1 cellular context compared by ENCODE assay signal in the genomic region with DNA sequence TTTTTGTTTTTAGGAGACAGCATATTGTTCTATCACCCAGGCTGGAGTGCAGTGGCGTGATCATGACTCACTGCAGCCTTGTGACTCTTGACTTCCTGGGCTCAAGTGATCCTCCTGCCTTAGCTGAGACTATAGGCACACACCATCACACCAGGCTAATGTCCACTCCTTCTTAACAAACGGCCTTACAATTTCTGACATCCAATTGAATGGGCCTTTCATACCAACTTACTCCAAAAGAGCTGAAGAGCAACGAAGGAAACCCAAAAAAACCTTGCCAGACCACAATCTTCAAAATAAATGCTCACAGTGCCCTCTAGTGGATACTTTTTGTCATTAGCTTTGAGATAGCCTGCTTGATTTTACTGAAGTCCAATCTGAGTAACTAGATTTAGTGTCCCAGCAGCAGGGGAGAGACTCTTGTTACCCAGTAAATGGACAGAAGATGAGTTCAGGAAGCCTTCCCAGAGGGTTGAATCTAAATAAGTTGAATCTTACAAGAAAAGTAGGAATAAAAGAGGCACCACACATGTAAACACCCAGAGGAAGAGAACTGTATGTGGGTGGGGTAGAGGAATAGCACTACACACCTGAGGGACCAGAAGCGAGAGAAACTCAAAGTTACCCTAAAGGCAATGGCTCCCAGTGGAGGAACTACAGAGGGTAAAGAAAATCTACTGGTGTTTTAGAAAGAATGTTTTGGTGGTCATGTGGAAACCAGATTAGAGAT.
TF ChIP-seq lines count a peak whose summit lies in the region.

No MANE protein-coding gene starts in this region.

TF ChIP-seq in GM23338, 12 proteins besides CTCF, POLR2A, EP300 and RAD21 (continued from another document):
- TF ChIP-seq JUNB (IDR thresholded peaks at IDR 0.05; ENCODE audit: unreplicated experiment) (no peak), NANOG (IDR thresholded peaks at IDR 0.05; ENCODE audit: borderline replicate concordance) (no peak), ZNF331 (CRISPR knock-in tag; IDR thresholded peaks at IDR 0.05; ENCODE audit: low read depth) (no peak), EZH2phosphoT487 (IDR thresholded peaks at IDR 0.05; ENCODE audit: unreplicated experiment) (no peak), REST (IDR thresholded peaks at IDR 0.05; ENCODE audit: unreplicated experiment) (no peak)
- TF ChIP-seq, protein P1, sequence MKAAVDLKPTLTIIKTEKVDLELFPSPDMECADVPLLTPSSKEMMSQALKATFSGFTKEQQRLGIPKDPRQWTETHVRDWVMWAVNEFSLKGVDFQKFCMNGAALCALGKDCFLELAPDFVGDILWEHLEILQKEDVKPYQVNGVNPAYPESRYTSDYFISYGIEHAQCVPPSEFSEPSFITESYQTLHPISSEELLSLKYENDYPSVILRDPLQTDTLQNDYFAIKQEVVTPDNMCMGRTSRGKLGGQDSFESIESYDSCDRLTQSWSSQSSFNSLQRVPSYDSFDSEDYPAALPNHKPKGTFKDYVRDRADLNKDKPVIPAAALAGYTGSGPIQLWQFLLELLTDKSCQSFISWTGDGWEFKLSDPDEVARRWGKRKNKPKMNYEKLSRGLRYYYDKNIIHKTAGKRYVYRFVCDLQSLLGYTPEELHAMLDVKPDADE (IDR thresholded peaks at IDR 0.05) = no peak
